In the genomic region with DNA sequence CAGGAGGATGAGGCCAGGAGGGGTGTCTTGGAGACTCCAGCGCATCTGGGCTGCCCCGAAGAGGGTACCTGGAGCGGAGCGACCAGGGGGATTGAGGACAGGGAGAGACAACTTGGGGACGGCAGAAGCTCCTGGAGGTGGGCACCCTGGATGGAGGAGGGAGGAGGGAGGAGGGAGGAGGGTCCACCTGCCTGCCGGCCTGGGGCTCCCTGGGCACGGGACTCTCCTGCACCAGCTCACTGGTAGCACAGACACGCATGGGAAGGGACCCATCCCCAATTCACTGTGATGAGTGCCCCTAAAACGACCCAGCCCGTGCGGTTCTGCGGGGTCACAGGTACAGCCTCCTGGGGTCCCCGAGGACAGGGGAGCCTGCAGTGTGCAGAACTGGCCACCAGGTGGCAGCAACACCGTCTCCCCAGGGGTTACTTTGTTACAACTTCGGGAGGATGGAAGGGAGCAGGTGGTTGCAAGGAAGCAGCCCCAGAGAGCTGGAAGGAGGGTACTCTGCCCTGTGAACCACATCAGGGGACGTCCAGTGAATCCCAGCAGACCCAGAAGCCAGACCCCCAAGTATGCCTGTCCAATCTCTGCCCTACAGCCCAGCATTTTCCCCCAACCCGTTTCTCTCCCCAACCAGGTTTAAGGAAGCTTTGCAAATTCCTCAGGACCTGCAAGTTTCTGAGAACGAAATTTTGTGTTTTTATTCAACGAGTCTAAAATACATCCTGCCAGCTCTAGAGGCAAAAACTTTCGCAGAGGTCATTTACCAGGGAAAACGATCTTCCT, we compare ENCODE assay signal across 8 cellular contexts.
A peak's percentile ranks its signal among the peaks of the same experiment; 100 is the strongest.
DNase-seq lines count a peak whose midpoint lies in the region; ATAC-seq and FAIRE-seq lines count a peak whose summit lies in the region.

No MANE protein-coding gene starts in this region.

- H3K27ac Mint-ChIP-seq in T-helper 17 cell, result no peak overlapping the region

- peak; percentile 79 for DNase-seq in D341Med (ENCODE audit: low spot score)
- peak; percentile 72 for DNase-seq in HTR-8/SVneo (ENCODE audit: insufficient read length, low spot score)
- DNase-seq in T-helper 17 cell, result peak; percentile 48 to 70 (median 54)
- peak; percentile 54 for DNase-seq in activated naive CD8-positive, alpha-beta T cell treated with anti-CD3 and anti-CD28 coated beads, Interleukin-2, amount 50 U/mL, for 16 hours (ENCODE audit: low read depth, low spot score)
- peak; percentile 70 for DNase-seq in left ventricle myocardium superior
- DNase-seq in sciatic nerve (ENCODE audit: low spot score), result peak; percentile 83
- no peak for DNase-seq in NK-92 treated with Interleukin-12 subunit alpha and Interleukin-12 subunit beta, amount 100 ng/mL, for 24 hours (lab: John Stamatoyannopoulos, UW)

- FAIRE-seq in HTR-8/SVneo (lab: Jason Lieb, UNC), result no peak

- H3K4me1 Mint-ChIP-seq in T-helper 17 cell, result peaks cover 10% of the 10 kb centered on the region

- peaks cover 34% of the 10 kb centered on the region for H3K27me3 Mint-ChIP-seq in T-helper 17 cell

- no peaks in the 10 kb centered on the region for H3K36me3 Mint-ChIP-seq in T-helper 17 cell (ENCODE audit: low read depth)

- ATAC-seq in T-helper 17 cell (peak; percentile 73), left ventricle myocardium superior (peak; percentile 75), sciatic nerve (peak; percentile 80), GM19463 (IDR thresholded peaks at IDR 0.05; ENCODE audit: unreplicated experiment) (no peak)

- peak overlapping the region; percentile 70 for H3K4me3 Mint-ChIP-seq in T-helper 17 cell

- intact Hi-C loops in left ventricle myocardium superior (cut with micrococcal nuclease), result loop anchor here (5.0 kb wide), 1 partner anchor 237 kb away; no protein-coding TSS in a partner anchor
- intact Hi-C loops in sciatic nerve (cut with DNase I), result loop anchor here (1.0 to 10.0 kb wide), 3 partner anchors 25 to 465 kb away; no protein-coding TSS in a partner anchor

- no peaks in the 10 kb centered on the region for H3K9me3 ChIP-seq in T-helper 17 cell (ENCODE audit: control insufficient read depth, low read length, poor library complexity, severe bottlenecking)
